1 cellular context compared by ENCODE assay signal in genomic region chr19:46251415-46251814, GRCh38.
TF ChIP-seq lines count a peak whose summit lies in the region.

No MANE protein-coding gene starts in this region.

TF ChIP-seq in H1, 55 proteins besides CTCF, POLR2A, EP300 and RAD21:
- TF ChIP-seq JUND (IDR thresholded peaks at IDR 0.05; ENCODE audit: low read length) = no peak
